ENCODE assay signal across 14 cellular contexts in the genomic region with DNA sequence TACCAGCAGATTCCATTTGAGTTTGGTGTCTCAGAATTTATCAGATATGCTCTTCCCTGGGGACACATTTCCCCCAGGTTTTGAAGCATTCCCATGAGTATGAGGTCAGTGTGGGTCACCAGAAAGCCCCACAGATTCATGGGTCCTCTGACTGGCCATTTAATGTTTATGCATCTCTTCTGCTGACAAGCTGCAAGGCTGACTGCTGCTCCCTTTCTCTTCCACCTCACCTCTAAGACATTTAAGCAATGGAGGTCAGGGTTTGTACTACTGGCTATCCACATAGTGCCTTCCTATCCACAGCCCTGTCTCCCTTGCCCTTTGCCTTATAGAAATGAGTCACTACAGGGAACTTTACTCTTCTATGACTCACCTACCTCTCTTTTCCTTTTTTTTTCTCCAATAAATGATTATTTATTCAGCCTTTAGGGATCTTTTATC.
A peak's percentile ranks its signal among the peaks of the same experiment; 100 is the strongest.
DNase-seq lines count a peak whose midpoint lies in the region; ATAC-seq, FAIRE-seq and TF ChIP-seq lines count a peak whose summit lies in the region.
"Had no signal": no experiment of that assay in that cellular context is flagged by ENCODE, and none has a peak within 500 bp of the region (broad histone marks: within the 10 kb centered on the region; RNA-seq: fewer than 3 reads in every experiment).

No MANE protein-coding gene starts in this region.

- ATAC-seq in HG03439 (IDR thresholded peaks at IDR 0.05; ENCODE audit: unreplicated experiment) = no peak
- no peak for ATAC-seq in GM18867 (IDR thresholded peaks at IDR 0.05; ENCODE audit: unreplicated experiment)

- H3K9me1 ChIP-seq in keratinocyte (ENCODE audit: control insufficient read depth, extremely low read depth, insufficient read depth, low read length) = no peaks in the 10 kb centered on the region

- H3K4me2 ChIP-seq in keratinocyte (ENCODE audit: control insufficient read depth, extremely low read depth, insufficient read depth, low read depth, low read length) = peak overlapping the region; percentile 60

- peak; percentile 90 for FAIRE-seq in keratinocyte (lab: Jason Lieb, UNC)

- no peaks in the 10 kb centered on the region for H3K27me3 ChIP-seq in AG04450 (ENCODE audit: control insufficient read depth, insufficient read depth, low read length)
- H3K27me3 ChIP-seq in keratinocyte (ENCODE audit: control insufficient read depth, extremely low read depth, insufficient read depth, low read length) = no peaks in the 10 kb centered on the region
- H3K27me3 ChIP-seq: right atrium auricular region had no signal

- H3K9me3 ChIP-seq in AG04450 (ENCODE audit: control insufficient read depth, insufficient read depth, low read length) (peaks cover 2% of the 10 kb centered on the region; the same call in 1 of the 2 replicates), keratinocyte (ENCODE audit: control insufficient read depth, low read depth, low read length) (no peaks in the 10 kb centered on the region)

- no peak overlapping the region for H3K9ac ChIP-seq in keratinocyte (ENCODE audit: control insufficient read depth, extremely low read depth, insufficient read depth, low read length)

- dilution Hi-C loops in keratinocyte (cut with MboI; ENCODE audit: extremely low pct_ligation_motif_present, low sequenced_read_pairs) = no loop called here

- peak overlapping the region; percentile 66 for H3K27ac ChIP-seq in AG04450 (ENCODE audit: low read depth, low read length)
- peak overlapping the region; percentile 38 for H3K27ac ChIP-seq in keratinocyte (ENCODE audit: control insufficient read depth, insufficient read depth, low read length)
- H3K27ac ChIP-seq: right atrium auricular region had no signal

- no peaks in the 10 kb centered on the region for H3K36me3 ChIP-seq in keratinocyte (ENCODE audit: control insufficient read depth in 2 of 2, extremely low read depth in 1 of 2, insufficient read depth in 2 of 2, low read length in 2 of 2)
- H3K36me3 ChIP-seq: right atrium auricular region had no signal

- POLR2A ChIA-PET in AG04450 (lab: Yijun Ruan, JAX) = interaction anchor here (0.7 to 1.0 kb wide), 2 partner anchors 74 to 101 kb away, joined by 3 read pairs; no protein-coding TSS in a partner anchor

- peaks cover 44% of the 10 kb centered on the region for H3K4me1 ChIP-seq in keratinocyte (ENCODE audit: control insufficient read depth, extremely low read depth, insufficient read depth, low read length)

- in situ Hi-C loops in astrocyte of the spinal cord (cut with HindIII; ENCODE audit: low sequenced_read_pairs) = no loop called here

- H4K20me1 ChIP-seq in keratinocyte (ENCODE audit: control insufficient read depth, extremely low read depth, insufficient read depth, low read length) = no peaks in the 10 kb centered on the region

- DNase-seq in AG04450 (ENCODE audit: low read depth, low spot score) (peak; percentile 55), HS-5 (ENCODE audit: low read depth) (peak; percentile 63), astrocyte of the spinal cord (ENCODE audit: low read depth, low spot score) (peak; percentile 69), keratinocyte (ENCODE audit: low read depth, low spot score) (peak; percentile 15), NCI-H2107 treated with DMSO at 0.1 percent for 48 hours (lab: John Stamatoyannopoulos, UW; ENCODE audit: unreplicated experiment) (no peak), activated T-cell treated with anti-CD3 and anti-CD28 coated beads for 4 hours (no peak)
- DNase-seq: C1 segment of cervical spinal cord, dermis blood vessel endothelial cell, H7, NCI-H1436 treated with DMSO at 0.1 percent for 48 hours, T-helper 2 cell had no signal

- CTCF ChIA-PET in AG04450 (lab: Charles Lee) = no interaction called here

- H3K4me3 ChIP-seq in AG04450 (ENCODE audit: low read depth, low read length) = no peak overlapping the region
- H3K4me3 ChIP-seq in astrocyte of the spinal cord (ENCODE audit: low read depth, low read length) = no peak overlapping the region
- H3K4me3 ChIP-seq in keratinocyte (ENCODE audit: control insufficient read depth in 2 of 3, extremely low read depth in 1 of 3, insufficient read depth in 2 of 3, low read depth in 1 of 3, low read length in 3 of 3) = no peak overlapping the region
- H3K4me3 ChIP-seq: right atrium auricular region had no signal

- no peak for TF ChIP-seq CTCF in AG04450 (IDR thresholded peaks at IDR 0.05; ENCODE audit: low read depth, low read length)
- no peak for TF ChIP-seq CTCF in astrocyte of the spinal cord (IDR thresholded peaks at IDR 0.05; ENCODE audit: low read depth, low read length)
- TF ChIP-seq CTCF in keratinocyte (optimal IDR thresholded peaks at IDR 0.05 in 1 of 3, IDR thresholded peaks at IDR 0.05 in 1 of 3, conservative IDR thresholded peaks at IDR 0.05 in 1 of 3; ENCODE audit: extremely low read depth in 1 of 3, insufficient read depth in 2 of 3, low read length in 3 of 3) = no peak

- peak overlapping the region; percentile 12 for H2AFZ ChIP-seq in keratinocyte (ENCODE audit: control insufficient read depth, low read length)

- no peaks in the 10 kb centered on the region for H3K79me2 ChIP-seq in keratinocyte (ENCODE audit: control insufficient read depth, insufficient read depth, low read length)

Comparison
In these comparisons a context has a peak if more than half of its experiments do, and no peak if none do; other contexts are left out.
1. DNase-seq: peak in AG04450 (single experiment), HS-5 (single experiment), astrocyte of the spinal cord (single experiment) and keratinocyte (single experiment); none in NCI-H2107 treated with DMSO at 0.1 percent for 48 hours (single experiment) and activated T-cell treated with anti-CD3 and anti-CD28 coated beads for 4 hours (single experiment).